In genomic region chr6:14638562-14638931, GRCh38 we compare ENCODE assay signal across 1 cellular context.
TF ChIP-seq lines count a peak whose summit lies in the region.

No MANE protein-coding gene starts in this region.

TF ChIP-seq in K562, 482 proteins besides CTCF, POLR2A, EP300 and RAD21 (continued from another document):
- TF ChIP-seq MEIS2 (IDR thresholded peaks at IDR 0.05; ENCODE audit: partially characterized antibody) = peak; percentile 13
- TF ChIP-seq HMG20B (CRISPR knock-in tag; IDR thresholded peaks at IDR 0.05) = no peak
- TF ChIP-seq SMC3 (conservative IDR thresholded peaks at IDR 0.05; ENCODE audit: insufficient read depth, low read depth, low read length) = no peak
- TF ChIP-seq, protein P1, sequence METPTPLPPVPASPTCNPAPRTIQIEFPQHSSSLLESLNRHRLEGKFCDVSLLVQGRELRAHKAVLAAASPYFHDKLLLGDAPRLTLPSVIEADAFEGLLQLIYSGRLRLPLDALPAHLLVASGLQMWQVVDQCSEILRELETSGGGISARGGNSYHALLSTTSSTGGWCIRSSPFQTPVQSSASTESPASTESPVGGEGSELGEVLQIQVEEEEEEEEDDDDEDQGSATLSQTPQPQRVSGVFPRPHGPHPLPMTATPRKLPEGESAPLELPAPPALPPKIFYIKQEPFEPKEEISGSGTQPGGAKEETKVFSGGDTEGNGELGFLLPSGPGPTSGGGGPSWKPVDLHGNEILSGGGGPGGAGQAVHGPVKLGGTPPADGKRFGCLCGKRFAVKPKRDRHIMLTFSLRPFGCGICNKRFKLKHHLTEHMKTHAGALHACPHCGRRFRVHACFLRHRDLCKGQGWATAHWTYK (CRISPR knock-in tag; IDR thresholded peaks at IDR 0.05) = no peak
- TF ChIP-seq ZNF785 (CRISPR knock-in tag; IDR thresholded peaks at IDR 0.05) = no peak
- no peak for TF ChIP-seq ZBTB1 (CRISPR knock-in tag; IDR thresholded peaks at IDR 0.05; ENCODE audit: borderline replicate concordance, low read depth)
- no peak for TF ChIP-seq SETDB1 (IDR thresholded peaks at IDR 0.05; ENCODE audit: low read length)
- TF ChIP-seq, protein P2, sequence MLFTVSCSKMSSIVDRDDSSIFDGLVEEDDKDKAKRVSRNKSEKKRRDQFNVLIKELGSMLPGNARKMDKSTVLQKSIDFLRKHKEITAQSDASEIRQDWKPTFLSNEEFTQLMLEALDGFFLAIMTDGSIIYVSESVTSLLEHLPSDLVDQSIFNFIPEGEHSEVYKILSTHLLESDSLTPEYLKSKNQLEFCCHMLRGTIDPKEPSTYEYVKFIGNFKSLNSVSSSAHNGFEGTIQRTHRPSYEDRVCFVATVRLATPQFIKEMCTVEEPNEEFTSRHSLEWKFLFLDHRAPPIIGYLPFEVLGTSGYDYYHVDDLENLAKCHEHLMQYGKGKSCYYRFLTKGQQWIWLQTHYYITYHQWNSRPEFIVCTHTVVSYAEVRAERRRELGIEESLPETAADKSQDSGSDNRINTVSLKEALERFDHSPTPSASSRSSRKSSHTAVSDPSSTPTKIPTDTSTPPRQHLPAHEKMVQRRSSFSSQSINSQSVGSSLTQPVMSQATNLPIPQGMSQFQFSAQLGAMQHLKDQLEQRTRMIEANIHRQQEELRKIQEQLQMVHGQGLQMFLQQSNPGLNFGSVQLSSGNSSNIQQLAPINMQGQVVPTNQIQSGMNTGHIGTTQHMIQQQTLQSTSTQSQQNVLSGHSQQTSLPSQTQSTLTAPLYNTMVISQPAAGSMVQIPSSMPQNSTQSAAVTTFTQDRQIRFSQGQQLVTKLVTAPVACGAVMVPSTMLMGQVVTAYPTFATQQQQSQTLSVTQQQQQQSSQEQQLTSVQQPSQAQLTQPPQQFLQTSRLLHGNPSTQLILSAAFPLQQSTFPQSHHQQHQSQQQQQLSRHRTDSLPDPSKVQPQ (CRISPR knock-in tag; IDR thresholded peaks at IDR 0.05; ENCODE audit: borderline replicate concordance) = no peak
- TF ChIP-seq RUNX1 (IDR thresholded peaks at IDR 0.05; ENCODE audit: low read depth) = no peak
- peak; percentile 64; the same call in 1 of the 2 replicates for TF ChIP-seq SPI1 (IDR thresholded peaks at IDR 0.05; ENCODE audit: borderline replicate concordance, low read depth, low read length)
- TF ChIP-seq, protein P3, sequence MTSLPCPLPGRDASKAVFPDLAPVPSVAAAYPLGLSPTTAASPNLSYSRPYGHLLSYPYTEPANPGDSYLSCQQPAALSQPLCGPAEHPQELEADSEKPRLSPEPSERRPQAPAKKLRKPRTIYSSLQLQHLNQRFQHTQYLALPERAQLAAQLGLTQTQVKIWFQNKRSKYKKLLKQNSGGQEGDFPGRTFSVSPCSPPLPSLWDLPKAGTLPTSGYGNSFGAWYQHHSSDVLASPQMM (CRISPR knock-in tag; IDR thresholded peaks at IDR 0.05) = no peak
